Comparison of ENCODE assay signal across 1 cellular context in the genomic region with DNA sequence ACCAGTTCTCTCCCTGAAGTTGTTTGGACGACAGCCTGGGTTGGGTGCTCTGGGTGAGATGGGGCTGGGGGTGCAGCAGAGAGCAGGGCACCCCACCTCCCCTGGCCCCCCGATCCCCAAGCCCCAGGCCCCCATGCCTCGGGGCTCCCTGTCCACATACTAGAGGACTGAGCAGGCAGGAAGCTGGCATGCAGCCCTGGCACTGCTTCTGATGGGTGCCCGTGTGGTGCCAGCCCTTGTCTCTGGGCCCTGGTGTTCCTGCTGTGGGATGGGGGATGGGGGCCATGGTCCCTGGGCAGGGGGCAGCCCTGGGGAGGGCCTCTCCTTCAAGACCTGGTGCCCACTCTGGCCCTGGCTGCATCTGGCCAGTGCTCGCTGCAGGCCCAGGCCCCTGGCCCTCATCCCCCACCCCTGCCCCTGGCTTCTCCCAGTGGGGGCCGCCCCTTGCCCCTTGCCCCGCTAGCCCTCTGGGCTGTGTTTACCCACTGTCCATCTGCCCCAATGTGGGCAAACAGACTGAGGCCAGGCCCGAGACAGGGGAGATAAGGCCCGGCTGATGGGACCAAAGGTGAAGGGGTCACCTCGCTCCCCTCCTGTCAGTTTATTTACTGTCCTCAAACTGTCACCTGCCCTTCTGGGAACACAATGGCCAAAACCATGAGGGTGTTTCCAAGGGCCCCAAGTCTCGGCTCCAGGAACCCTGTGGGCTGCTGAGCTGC.
TF ChIP-seq lines count a peak whose summit lies in the region.

No MANE protein-coding gene starts in this region.

TF ChIP-seq in HepG2, 621 proteins besides CTCF, POLR2A, EP300 and RAD21 (continued from another document and continues in another):
- TF ChIP-seq ZNF619 (CRISPR knock-in tag; IDR thresholded peaks at IDR 0.05) (peak; percentile 17; the same call in 1 of the 2 replicates), DNMT3B (CRISPR knock-in tag; conservative IDR thresholded peaks at IDR 0.05) (no peak), EHMT2 (IDR thresholded peaks at IDR 0.05; ENCODE audit: borderline replicate concordance, low read depth, low read length) (no peak), NFE2 (CRISPR knock-in tag; IDR thresholded peaks at IDR 0.05) (no peak), HNRNPH1 (optimal IDR thresholded peaks at IDR 0.05; ENCODE audit: low read depth, low read length) (no peak), NFIC (IDR thresholded peaks at IDR 0.05; ENCODE audit: low read length) (peak; percentile 33; the same call in 1 of the 2 replicates), NFYC (CRISPR knock-in tag; IDR thresholded peaks at IDR 0.05) (no peak), GATA4 (IDR thresholded peaks at IDR 0.05; ENCODE audit: borderline replicate concordance, low read depth) (peak; percentile 91), ZMYM2 (CRISPR knock-in tag; IDR thresholded peaks at IDR 0.05) (peak; percentile 85; the same call in 1 of the 2 replicates), HNF4G (IDR thresholded peaks at IDR 0.05; ENCODE audit: borderline replicate concordance, low read depth, low read length) (peak; percentile 89), HNF4G (CRISPR knock-in tag; IDR thresholded peaks at IDR 0.05; ENCODE audit: borderline replicate concordance, low read depth) (peak; percentile 95), ZFAT (CRISPR knock-in tag; conservative IDR thresholded peaks at IDR 0.05) (no peak), ETV6 (CRISPR knock-in tag; conservative IDR thresholded peaks at IDR 0.05) (no peak), ZNF317 (CRISPR knock-in tag; IDR thresholded peaks at IDR 0.05) (no peak), ZFX (CRISPR knock-in tag; IDR thresholded peaks at IDR 0.05; ENCODE audit: low read depth) (peak; percentile 84), HHEX (CRISPR knock-in tag; IDR thresholded peaks at IDR 0.05) (peak; percentile 90), PHF20 (CRISPR knock-in tag; IDR thresholded peaks at IDR 0.05) (no peak), ZNF124 (CRISPR knock-in tag; IDR thresholded peaks at IDR 0.05) (no peak), ZNF180 (CRISPR knock-in tag; IDR thresholded peaks at IDR 0.05; ENCODE audit: borderline replicate concordance, low read depth) (no peak), ZNF136 (CRISPR knock-in tag; IDR thresholded peaks at IDR 0.05; ENCODE audit: low read depth) (no peak), KAT2B (IDR thresholded peaks at IDR 0.05; ENCODE audit: borderline replicate concordance, low read depth, low read length) (no peak), ZNF232 (CRISPR knock-in tag; IDR thresholded peaks at IDR 0.05; ENCODE audit: borderline replicate concordance) (peak; percentile 74; the same call in 1 of the 2 replicates), ZIK1 (CRISPR knock-in tag; IDR thresholded peaks at IDR 0.05; ENCODE audit: borderline replicate concordance, low read depth) (no peak), ARHGAP35 (CRISPR knock-in tag; IDR thresholded peaks at IDR 0.05; ENCODE audit: borderline replicate concordance) (no peak), ZNF574 (CRISPR knock-in tag; IDR thresholded peaks at IDR 0.05) (peak; percentile 69), ZNF431 (CRISPR knock-in tag; IDR thresholded peaks at IDR 0.05; ENCODE audit: borderline replicate concordance, low read depth) (no peak), ASH2L (IDR thresholded peaks at IDR 0.05; ENCODE audit: insufficient read length, low read depth, low read length) (no peak), ZNF567 (CRISPR knock-in tag; IDR thresholded peaks at IDR 0.05; ENCODE audit: borderline replicate concordance) (no peak), ZNF557 (CRISPR knock-in tag; IDR thresholded peaks at IDR 0.05) (no peak), ZNF563 (CRISPR knock-in tag; IDR thresholded peaks at IDR 0.05) (no peak), ZNF331 (CRISPR knock-in tag; IDR thresholded peaks at IDR 0.05) (peak; percentile 68; the same call in 1 of the 2 replicates), ZNF362 (CRISPR knock-in tag; IDR thresholded peaks at IDR 0.05; ENCODE audit: borderline replicate concordance) (0 out of 2 replicates have a peak, but pooled peaks have one; percentile 26), ZNF577 (CRISPR knock-in tag; IDR thresholded peaks at IDR 0.05; ENCODE audit: borderline replicate concordance, low read depth) (no peak), NFE2L1 (CRISPR knock-in tag; IDR thresholded peaks at IDR 0.05; ENCODE audit: borderline replicate concordance) (no peak)
- TF ChIP-seq, protein P1, sequence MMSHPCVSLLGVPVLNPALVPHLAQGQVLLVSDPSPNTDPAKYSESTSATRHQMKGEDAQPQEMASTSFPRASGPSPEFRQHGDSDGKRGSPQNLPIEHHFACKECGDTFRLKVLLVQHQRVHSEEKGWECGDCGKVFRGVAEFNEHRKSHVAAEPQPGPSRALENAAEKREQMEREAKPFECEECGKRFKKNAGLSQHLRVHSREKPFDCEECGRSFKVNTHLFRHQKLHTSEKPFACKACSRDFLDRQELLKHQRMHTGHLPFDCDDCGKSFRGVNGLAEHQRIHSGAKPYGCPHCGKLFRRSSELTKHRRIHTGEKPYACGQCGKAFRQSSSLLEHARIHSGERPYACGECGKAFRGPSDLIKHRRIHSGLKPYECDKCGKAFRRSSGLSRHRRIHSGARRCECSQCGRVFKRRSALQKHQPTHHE (CRISPR knock-in tag; IDR thresholded peaks at IDR 0.05; ENCODE audit: borderline replicate concordance), result no peak
- TF ChIP-seq, protein P2, sequence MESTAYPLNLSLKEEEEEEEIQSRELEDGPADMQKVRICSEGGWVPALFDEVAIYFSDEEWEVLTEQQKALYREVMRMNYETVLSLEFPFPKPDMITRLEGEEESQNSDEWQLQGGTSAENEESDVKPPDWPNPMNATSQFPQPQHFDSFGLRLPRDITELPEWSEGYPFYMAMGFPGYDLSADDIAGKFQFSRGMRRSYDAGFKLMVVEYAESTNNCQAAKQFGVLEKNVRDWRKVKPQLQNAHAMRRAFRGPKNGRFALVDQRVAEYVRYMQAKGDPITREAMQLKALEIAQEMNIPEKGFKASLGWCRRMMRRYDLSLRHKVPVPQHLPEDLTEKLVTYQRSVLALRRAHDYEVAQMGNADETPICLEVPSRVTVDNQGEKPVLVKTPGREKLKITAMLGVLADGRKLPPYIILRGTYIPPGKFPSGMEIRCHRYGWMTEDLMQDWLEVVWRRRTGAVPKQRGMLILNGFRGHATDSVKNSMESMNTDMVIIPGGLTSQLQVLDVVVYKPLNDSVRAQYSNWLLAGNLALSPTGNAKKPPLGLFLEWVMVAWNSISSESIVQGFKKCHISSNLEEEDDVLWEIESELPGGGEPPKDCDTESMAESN (CRISPR knock-in tag; conservative IDR thresholded peaks at IDR 0.05), result peak; percentile 100
- TF ChIP-seq, protein P3, sequence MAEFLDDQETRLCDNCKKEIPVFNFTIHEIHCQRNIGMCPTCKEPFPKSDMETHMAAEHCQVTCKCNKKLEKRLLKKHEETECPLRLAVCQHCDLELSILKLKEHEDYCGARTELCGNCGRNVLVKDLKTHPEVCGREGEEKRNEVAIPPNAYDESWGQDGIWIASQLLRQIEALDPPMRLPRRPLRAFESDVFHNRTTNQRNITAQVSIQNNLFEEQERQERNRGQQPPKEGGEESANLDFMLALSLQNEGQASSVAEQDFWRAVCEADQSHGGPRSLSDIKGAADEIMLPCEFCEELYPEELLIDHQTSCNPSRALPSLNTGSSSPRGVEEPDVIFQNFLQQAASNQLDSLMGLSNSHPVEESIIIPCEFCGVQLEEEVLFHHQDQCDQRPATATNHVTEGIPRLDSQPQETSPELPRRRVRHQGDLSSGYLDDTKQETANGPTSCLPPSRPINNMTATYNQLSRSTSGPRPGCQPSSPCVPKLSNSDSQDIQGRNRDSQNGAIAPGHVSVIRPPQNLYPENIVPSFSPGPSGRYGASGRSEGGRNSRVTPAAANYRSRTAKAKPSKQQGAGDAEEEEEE (CRISPR knock-in tag; IDR thresholded peaks at IDR 0.05; ENCODE audit: borderline replicate concordance), result no peak
- TF ChIP-seq, protein P4, sequence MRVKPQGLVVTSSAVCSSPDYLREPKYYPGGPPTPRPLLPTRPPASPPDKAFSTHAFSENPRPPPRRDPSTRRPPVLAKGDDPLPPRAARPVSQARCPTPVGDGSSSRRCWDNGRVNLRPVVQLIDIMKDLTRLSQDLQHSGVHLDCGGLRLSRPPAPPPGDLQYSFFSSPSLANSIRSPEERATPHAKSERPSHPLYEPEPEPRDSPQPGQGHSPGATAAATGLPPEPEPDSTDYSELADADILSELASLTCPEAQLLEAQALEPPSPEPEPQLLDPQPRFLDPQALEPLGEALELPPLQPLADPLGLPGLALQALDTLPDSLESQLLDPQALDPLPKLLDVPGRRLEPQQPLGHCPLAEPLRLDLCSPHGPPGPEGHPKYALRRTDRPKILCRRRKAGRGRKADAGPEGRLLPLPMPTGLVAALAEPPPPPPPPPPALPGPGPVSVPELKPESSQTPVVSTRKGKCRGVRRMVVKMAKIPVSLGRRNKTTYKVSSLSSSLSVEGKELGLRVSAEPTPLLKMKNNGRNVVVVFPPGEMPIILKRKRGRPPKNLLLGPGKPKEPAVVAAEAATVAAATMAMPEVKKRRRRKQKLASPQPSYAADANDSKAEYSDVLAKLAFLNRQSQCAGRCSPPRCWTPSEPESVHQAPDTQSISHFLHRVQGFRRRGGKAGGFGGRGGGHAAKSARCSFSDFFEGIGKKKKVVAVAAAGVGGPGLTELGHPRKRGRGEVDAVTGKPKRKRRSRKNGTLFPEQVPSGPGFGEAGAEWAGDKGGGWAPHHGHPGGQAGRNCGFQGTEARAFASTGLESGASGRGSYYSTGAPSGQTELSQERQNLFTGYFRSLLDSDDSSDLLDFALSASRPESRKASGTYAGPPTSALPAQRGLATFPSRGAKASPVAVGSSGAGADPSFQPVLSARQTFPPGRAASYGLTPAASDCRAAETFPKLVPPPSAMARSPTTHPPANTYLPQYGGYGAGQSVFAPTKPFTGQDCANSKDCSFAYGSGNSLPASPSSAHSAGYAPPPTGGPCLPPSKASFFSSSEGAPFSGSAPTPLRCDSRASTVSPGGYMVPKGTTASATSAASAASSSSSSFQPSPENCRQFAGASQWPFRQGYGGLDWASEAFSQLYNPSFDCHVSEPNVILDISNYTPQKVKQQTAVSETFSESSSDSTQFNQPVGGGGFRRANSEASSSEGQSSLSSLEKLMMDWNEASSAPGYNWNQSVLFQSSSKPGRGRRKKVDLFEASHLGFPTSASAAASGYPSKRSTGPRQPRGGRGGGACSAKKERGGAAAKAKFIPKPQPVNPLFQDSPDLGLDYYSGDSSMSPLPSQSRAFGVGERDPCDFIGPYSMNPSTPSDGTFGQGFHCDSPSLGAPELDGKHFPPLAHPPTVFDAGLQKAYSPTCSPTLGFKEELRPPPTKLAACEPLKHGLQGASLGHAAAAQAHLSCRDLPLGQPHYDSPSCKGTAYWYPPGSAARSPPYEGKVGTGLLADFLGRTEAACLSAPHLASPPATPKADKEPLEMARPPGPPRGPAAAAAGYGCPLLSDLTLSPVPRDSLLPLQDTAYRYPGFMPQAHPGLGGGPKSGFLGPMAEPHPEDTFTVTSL (CRISPR knock-in tag; IDR thresholded peaks at IDR 0.05; ENCODE audit: borderline replicate concordance), result peak; percentile 80; the same call in 1 of the 2 replicates
- TF ChIP-seq, protein P5, sequence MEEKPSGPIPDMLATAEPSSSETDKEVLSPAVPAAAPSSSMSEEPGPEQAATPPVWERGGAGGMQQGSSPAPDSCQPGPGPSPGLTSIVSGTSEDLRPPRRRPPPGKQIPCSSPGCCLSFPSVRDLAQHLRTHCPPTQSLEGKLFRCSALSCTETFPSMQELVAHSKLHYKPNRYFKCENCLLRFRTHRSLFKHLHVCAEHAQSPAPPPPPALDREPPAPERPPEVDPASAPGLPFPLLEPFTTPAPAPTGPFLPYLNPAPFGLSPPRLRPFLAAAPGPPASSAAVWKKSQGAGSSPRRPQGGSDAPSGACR (CRISPR knock-in tag; IDR thresholded peaks at IDR 0.05), result no peak
- TF ChIP-seq, protein P6, sequence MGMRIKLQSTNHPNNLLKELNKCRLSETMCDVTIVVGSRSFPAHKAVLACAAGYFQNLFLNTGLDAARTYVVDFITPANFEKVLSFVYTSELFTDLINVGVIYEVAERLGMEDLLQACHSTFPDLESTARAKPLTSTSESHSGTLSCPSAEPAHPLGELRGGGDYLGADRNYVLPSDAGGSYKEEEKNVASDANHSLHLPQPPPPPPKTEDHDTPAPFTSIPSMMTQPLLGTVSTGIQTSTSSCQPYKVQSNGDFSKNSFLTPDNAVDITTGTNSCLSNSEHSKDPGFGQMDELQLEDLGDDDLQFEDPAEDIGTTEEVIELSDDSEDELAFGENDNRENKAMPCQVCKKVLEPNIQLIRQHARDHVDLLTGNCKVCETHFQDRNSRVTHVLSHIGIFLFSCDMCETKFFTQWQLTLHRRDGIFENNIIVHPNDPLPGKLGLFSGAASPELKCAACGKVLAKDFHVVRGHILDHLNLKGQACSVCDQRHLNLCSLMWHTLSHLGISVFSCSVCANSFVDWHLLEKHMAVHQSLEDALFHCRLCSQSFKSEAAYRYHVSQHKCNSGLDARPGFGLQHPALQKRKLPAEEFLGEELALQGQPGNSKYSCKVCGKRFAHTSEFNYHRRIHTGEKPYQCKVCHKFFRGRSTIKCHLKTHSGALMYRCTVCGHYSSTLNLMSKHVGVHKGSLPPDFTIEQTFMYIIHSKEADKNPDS (CRISPR knock-in tag; IDR thresholded peaks at IDR 0.05), result no peak
